Comparison of ENCODE assay signal across 8 cellular contexts in genomic region chr4:83109480-83110221, GRCh38. TPM values are rescaled to one million over a fixed set of nuclear protein-coding genes. Genes with fewer than 3 reads are reported as not detected.
A peak's percentile ranks its signal among the peaks of the same experiment; 100 is the strongest.
DNase-seq lines count a peak whose midpoint lies in the region; ATAC-seq, FAIRE-seq and TF ChIP-seq lines count a peak whose summit lies in the region.

No MANE protein-coding gene starts in this region.

- no TSS peak for BruUV-seq in K562 (replicated peaks; lab: Mats Ljungman, UMichigan)

- H4K20me1 ChIP-seq in SK-N-SH (ENCODE audit: insufficient read depth): no peaks in the 10 kb centered on the region
- H4K20me1 ChIP-seq in K562 (replicated peaks; ENCODE audit: control insufficient read depth, insufficient read depth, low read length): no peaks in the 10 kb centered on the region

- no peaks in the 10 kb centered on the region for H3K9me2 ChIP-seq in SK-N-SH

- TF ChIP-seq CTCF in GM20000 (IDR thresholded peaks at IDR 0.05; ENCODE audit: extremely low read depth, missing control alignments) (no peak), SK-N-SH (IDR thresholded peaks at IDR 0.05) (no peak), K562 (IDR thresholded peaks at IDR 0.05 in 2 of 3, conservative IDR thresholded peaks at IDR 0.05 in 1 of 3; ENCODE audit: insufficient read depth in 2 of 3, low read depth in 1 of 3, low read length in 3 of 3) (no peak)

- TF ChIP-seq EP300 in SK-N-SH (IDR thresholded peaks at IDR 0.05; ENCODE audit: borderline replicate concordance in 1 of 2, low read depth in 1 of 2, low read length in 1 of 2) (no peak), K562 (IDR thresholded peaks at IDR 0.05; ENCODE audit: low read length) (no peak)

- H3K4me1 ChIP-seq in HUES48 (ENCODE audit: control insufficient read depth, insufficient read depth, low read length) (peaks cover 8% of the 10 kb centered on the region), SK-N-SH (ENCODE audit: control insufficient read depth in 1 of 2, insufficient read depth in 2 of 2, low read depth in 1 of 2, low read length in 1 of 2) (peaks cover 3 to 14% of the 10 kb centered on the region in 2 experiments; a peak in 3 of 4 replicates), K562 (replicated peaks in 1 of 2; ENCODE audit: control insufficient read depth in 2 of 2, insufficient read depth in 2 of 2, low read length in 2 of 2) (no peaks in the 10 kb centered on the region; a peak in 1 of 5 replicates)

- peaks cover 44% of the 10 kb centered on the region for H3F3A ChIP-seq in SK-N-SH (replicated peaks; ENCODE audit: insufficient read depth)

- intact Hi-C loops in K562 (cut with micrococcal nuclease): no loop called here

- H2AFZ ChIP-seq in SK-N-SH (ENCODE audit: low read depth) (peak overlapping the region; percentile 91), K562 (ENCODE audit: low read depth, low read length) (no peak overlapping the region)

- TF ChIP-seq POLR2A in K562 (conservative IDR thresholded peaks at IDR 0.05): no peak

- peak overlapping the region; percentile 53 for H3K27ac ChIP-seq in HUES48 (ENCODE audit: low read depth, low read length)
- peak overlapping the region; percentile 50 to 53; a peak in 3 of 4 replicates for H3K27ac ChIP-seq in SK-N-SH (ENCODE audit: low read depth in 2 of 2, low read length in 1 of 2)
- no peak overlapping the region for H3K27ac ChIP-seq in K562 (ENCODE audit: extremely low read depth, low read depth, low read length)

- no peaks in the 10 kb centered on the region for H3K36me3 ChIP-seq in HUES48 (ENCODE audit: control insufficient read depth, insufficient read depth, low read length)
- no peaks in the 10 kb centered on the region for H3K36me3 ChIP-seq in SK-N-SH (replicated peaks in 1 of 2; ENCODE audit: control insufficient read depth in 1 of 2, insufficient read depth in 2 of 2, low read length in 1 of 2)
- no peaks in the 10 kb centered on the region for H3K36me3 ChIP-seq in K562 (ENCODE audit: control insufficient read depth, insufficient read depth, low read length)

- FAIRE-seq in K562 (lab: Jason Lieb, UNC): no peak

- H3K4me2 ChIP-seq in SK-N-SH (peak overlapping the region; percentile 68), K562 (ENCODE audit: insufficient read depth, low read length) (0 out of 2 replicates have a peak overlapping the region, but pooled peaks have one; percentile 28)

- H3K27me3 ChIP-seq in HUES48 (ENCODE audit: control insufficient read depth, insufficient read depth, low read length) (peaks cover 10% of the 10 kb centered on the region), SK-N-SH (ENCODE audit: insufficient read depth) (no peaks in the 10 kb centered on the region), K562 (ENCODE audit: control insufficient read depth in 2 of 2, insufficient read depth in 2 of 2, low read length in 2 of 2) (no peaks in the 10 kb centered on the region)

- TF ChIP-seq RAD21 in SK-N-SH (IDR thresholded peaks at IDR 0.05; ENCODE audit: low read length): no peak
- no peak for TF ChIP-seq RAD21 in K562 (CRISPR knock-in tag; conservative IDR thresholded peaks at IDR 0.05 in 1 of 2, IDR thresholded peaks at IDR 0.05 in 1 of 2)

- ATAC-seq in K562: no peak

- CTCF ChIA-PET in SK-N-SH (lab: Yijun Ruan, JAX): interaction anchor here (0.6 to 2.3 kb wide), 9 partner anchors 9 to 313 kb away, joined by 3 to 10 read pairs (median 4); no protein-coding TSS in a partner anchor
- CTCF ChIA-PET in K562 (lab: Yijun Ruan, JAX; ENCODE audit: low intra/inter-chr PET ratio): no interaction called here

- H3K79me2 ChIP-seq in SK-N-SH (ENCODE audit: insufficient read depth): no peaks in the 10 kb centered on the region; the same call in 1 of the 2 replicates
- H3K79me2 ChIP-seq in K562 (ENCODE audit: control insufficient read depth, insufficient read depth, low read length): no peaks in the 10 kb centered on the region

- H3K9me3 ChIP-seq in HUES48 (ENCODE audit: control insufficient read depth, insufficient read depth, low read length): no peaks in the 10 kb centered on the region
- no peaks in the 10 kb centered on the region for H3K9me3 ChIP-seq in SK-N-SH
- H3K9me3 ChIP-seq in K562 (replicated peaks; ENCODE audit: control insufficient read depth, insufficient read depth, low read depth, low read length): no peaks in the 10 kb centered on the region

- H3K4me3 ChIP-seq in HUES48 (ENCODE audit: low read depth, low read length): peak overlapping the region; percentile 60
- peak overlapping the region; percentile 62 to 67 for H3K4me3 ChIP-seq in SK-N-SH (ENCODE audit: low read depth in 2 of 2, low read length in 1 of 2)
- H3K4me3 ChIP-seq in K562: no peak overlapping the region

- H3K9ac ChIP-seq in HUES48 (ENCODE audit: low read depth, low read length) (peak overlapping the region; percentile 64), SK-N-SH (peak overlapping the region; percentile 62; the same call in 1 of the 2 replicates), K562 (ENCODE audit: insufficient read depth in 1 of 2, low read depth in 2 of 2, low read length in 2 of 2) (no peak overlapping the region)

- POLR2A ChIA-PET in SK-N-SH (lab: Yijun Ruan, JAX): no interaction called here
- POLR2A ChIA-PET in K562 (lab: Yijun Ruan, JAX): no interaction called here

- WGBS in SK-N-SH (ENCODE audit: low lambda C conversion rate): 9% methylated on average over 21 of the region's 64 CpGs
- 90% methylated on average over 31 of the region's 64 CpGs for WGBS in K562 (ENCODE audit: insufficient coverage, low coverage, missing lambda C conversion rate)

- DNase-seq in D341Med (ENCODE audit: low spot score) (peak; percentile 86), GM20000 (ENCODE audit: low spot score) (peak; percentile 67), SK-N-SH (peak; percentile 77), K562 (ENCODE audit: extremely low read depth in 1 of 4, low spot score in 3 of 4) (no peak), iris pigment epithelial cell (ENCODE audit: low read depth) (peak; percentile 30), SKM-1 (lab: John Stamatoyannopoulos, UW; ENCODE audit: unreplicated experiment) (no peak)
- peak; percentile 59 to 62 for DNase-seq in stimulated activated CD4-positive, alpha-beta T cell treated with anti-CD3 and anti-CD28 coated beads, Interleukin-2, amount 100 ng/mL, for 24 hours

- in situ Hi-C loops in K562 (cut with MboI): no loop called here

- no peaks in the 10 kb centered on the region for H3K9me1 ChIP-seq in K562 (ENCODE audit: control insufficient read depth, insufficient read depth, low read length)

TF ChIP-seq in SK-N-SH, 30 proteins besides CTCF, POLR2A, EP300 and RAD21 (continues in another document):
- no peak for TF ChIP-seq MEF2A (IDR thresholded peaks at IDR 0.05; ENCODE audit: borderline replicate concordance, low read depth)
- no peak for TF ChIP-seq RXRA (IDR thresholded peaks at IDR 0.05; ENCODE audit: borderline replicate concordance, low read depth)
- TF ChIP-seq JUND (IDR thresholded peaks at IDR 0.05): no peak
- TF ChIP-seq TEAD4 (IDR thresholded peaks at IDR 0.05; ENCODE audit: borderline replicate concordance, insufficient read depth): no peak

TF ChIP-seq in K562, 482 proteins besides CTCF, POLR2A, EP300 and RAD21:
- no peak for TF ChIP-seq CREB3L1 (IDR thresholded peaks at IDR 0.05; ENCODE audit: borderline replicate concordance, low read depth)
- TF ChIP-seq E2F5 (CRISPR knock-in tag; IDR thresholded peaks at IDR 0.05): no peak

RNA-seq across cellular contexts. Expression of gene PLAC8, which starts 4.9 kb away (rescaled TPM):
- polyA plus RNA-seq in SK-N-SH (2012; rRNA removed) (11.2 and 11.3 TPM in 2 replicates), K562 (2011; rRNA removed) (0.07 TPM in 1 of 2 replicates, not detected in the other), K562 (2014; fragmentation: Illumina TruSeq; extraction: Trizol) (not detected in 2 replicates), K562 (2014; fragmentation: Nextera tagmentation; extraction: Ambion mirVana) (not detected), K562 (2014; rRNA removed) (0.05 TPM in 1 of 2 replicates, not detected in the other)
- polyA plus RNA-seq in SK-N-SH (2012; cell fraction: cytosol; rRNA removed): 10.4 and 16.1 TPM in 2 replicates
- 2.6 and 6.1 TPM in 2 replicates for polyA plus RNA-seq in SK-N-SH (2012; cell fraction: nucleus; rRNA removed)
- not detected in 2 replicates for total RNA-seq in K562 (2011; cell fraction: chromatin; rRNA removed; ENCODE audit: low replicate concordance)
- total RNA-seq in K562 (2011; cell fraction: nucleolus; rRNA removed): not detected in 2 replicates
- not detected in 2 replicates for total RNA-seq in K562 (2011; cell fraction: nucleoplasm; rRNA removed)
- total RNA-seq in K562 (2014; rRNA removed) (not detected in 2 replicates), K562 (2014; rRNA removed; fragmentation: Illumina TruSeq; extraction: Trizol) (not detected in 2 replicates), K562 (2015; rRNA removed; fragmentation: Illumina TruSeq; extraction: Trizol) (0.30 and 0.51 TPM in 2 replicates), K562 (2021) (0.27 and 0.58 TPM in 2 replicates)
- polyA plus RNA-seq in K562 (2011; cell fraction: cytosol; rRNA removed): not detected in 2 replicates
- not detected in 2 replicates for polyA plus RNA-seq in K562 (2011; cell fraction: nucleus; rRNA removed)
- polyA plus RNA-seq in K562 (2012): 0.10 TPM in 1 of 2 replicates, not detected in the other
- not detected in 2 replicates for polyA minus RNA-seq in K562 (2011; rRNA and poly(A)+ RNA removed)
- not detected in 2 replicates for polyA minus RNA-seq in K562 (2011; cell fraction: cytosol; rRNA and poly(A)+ RNA removed)
- not detected in 2 replicates for polyA minus RNA-seq in K562 (2011; cell fraction: nucleus; rRNA and poly(A)+ RNA removed)

Comparison
In these comparisons a context has a peak if more than half of its experiments do, and no peak if none do; other contexts are left out.
1. DNase-seq: peak in D341Med (single experiment), GM20000 (single experiment), SK-N-SH (single experiment), iris pigment epithelial cell (single experiment) and stimulated activated CD4-positive, alpha-beta T cell treated with anti-CD3 and anti-CD28 coated beads, Interleukin-2, amount 100 ng/mL, for 24 hours (2 of 2); none in K562 (0 of 4) and SKM-1 (single experiment).
2. H3K9ac ChIP-seq: peak in HUES48 (single experiment) and SK-N-SH (single experiment); none in K562 (0 of 2).